ENCODE assay signal across 6 cellular contexts in genomic region chr3:73893089-73893488, GRCh38.
"Had no signal": no experiment of that assay in that cellular context is flagged by ENCODE, and none has a peak within 500 bp of the region (broad histone marks: within the 10 kb centered on the region; RNA-seq: fewer than 3 reads in every experiment).

No MANE protein-coding gene starts in this region.

- FAIRE-seq: HTR-8/SVneo, K562 had no signal

- H3K4me3 ChIP-seq: K562 had no signal

- H3K27ac ChIP-seq: HL-60 had no signal

- ATAC-seq: K562 had no signal

- DNase-seq: IMR-90, KBM-7, KG1 had no signal
